ENCODE assay signal across 18 cellular contexts in the genomic region with DNA sequence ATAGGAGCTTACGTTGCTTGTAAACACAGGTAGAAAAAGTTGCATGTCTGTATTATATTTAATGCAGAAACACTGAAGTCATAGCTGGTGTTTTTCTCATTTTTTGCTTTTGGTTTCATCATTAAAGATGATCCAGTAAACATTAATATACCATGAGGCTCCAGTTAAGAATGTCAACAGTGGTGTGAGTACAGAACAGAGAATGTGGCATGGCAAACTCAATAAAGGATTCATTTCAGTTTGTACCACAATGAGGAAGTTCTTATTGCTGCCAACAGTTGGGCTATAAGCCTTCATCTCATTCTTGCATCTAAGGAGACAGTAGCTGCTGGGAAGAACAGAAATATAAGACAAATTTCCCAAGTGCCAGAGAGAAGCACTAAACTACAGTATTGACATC.
DNase-seq lines count a peak whose midpoint lies in the region; ATAC-seq, FAIRE-seq and TF ChIP-seq lines count a peak whose summit lies in the region.
"Had no signal": no experiment of that assay in that cellular context is flagged by ENCODE, and none has a peak within 500 bp of the region (broad histone marks: within the 10 kb centered on the region; RNA-seq: fewer than 3 reads in every experiment).

No MANE protein-coding gene starts in this region.

- H3K27ac ChIP-seq in OCI-LY3 (ENCODE audit: low read length) (peak overlapping the region; percentile 31), suprapubic skin (peak overlapping the region; percentile 4)
- H3K27ac ChIP-seq: A549, SJSA1, vagina, WERI-Rb-1 had no signal

- H3K9ac ChIP-seq in OCI-LY3 (ENCODE audit: low read length): no peak overlapping the region

- no peak for ATAC-seq in activated CD8-positive, alpha-beta memory T cell treated with anti-CD3 and anti-CD28 coated beads, Interleukin-2, amount 10 ng/mL, durations not matched to agents 7 days and 5 days
- ATAC-seq in HG02870 (IDR thresholded peaks at IDR 0.05; ENCODE audit: unreplicated experiment): peak; percentile 42
- ATAC-seq: A549 had no signal

- peak overlapping the region; percentile 45 for H3K27ac Mint-ChIP-seq in activated CD8-positive, alpha-beta memory T cell treated with anti-CD3 and anti-CD28 coated beads, Interleukin-2, amount 10 ng/mL, durations not matched to agents 7 days and 5 days
- H3K27ac Mint-ChIP-seq: stimulated activated effector memory CD8-positive, alpha-beta T cell treated with anti-CD3 and anti-CD28 coated beads, Interleukin-12 subunit alpha, Interleukin-12 subunit beta, amount 100 ng/mL, for 72 hours had no signal

- no peaks in the 10 kb centered on the region for H4K20me1 ChIP-seq in OCI-LY3 (ENCODE audit: insufficient read depth, low read length)

- no peaks in the 10 kb centered on the region for H3K9me3 Mint-ChIP-seq in activated CD8-positive, alpha-beta memory T cell treated with anti-CD3 and anti-CD28 coated beads, Interleukin-2, amount 10 ng/mL, durations not matched to agents 7 days and 5 days (ENCODE audit: low read depth)
- H3K9me3 Mint-ChIP-seq: stimulated activated effector memory CD8-positive, alpha-beta T cell treated with anti-CD3 and anti-CD28 coated beads, Interleukin-12 subunit alpha, Interleukin-12 subunit beta, amount 100 ng/mL, for 72 hours had no signal

- peaks cover 42% of the 10 kb centered on the region for H3K4me1 Mint-ChIP-seq in activated CD8-positive, alpha-beta memory T cell treated with anti-CD3 and anti-CD28 coated beads, Interleukin-2, amount 10 ng/mL, durations not matched to agents 7 days and 5 days

- WGBS in suprapubic skin: 85% methylated on average over 1 of the region's 1 CpG

- H3K79me2 ChIP-seq in OCI-LY3 (ENCODE audit: low read length): no peaks in the 10 kb centered on the region

- no peak overlapping the region for H2AFZ ChIP-seq in OCI-LY3 (ENCODE audit: low read depth, low read length)

- TF ChIP-seq CTCF in OCI-LY3 (IDR thresholded peaks at IDR 0.05; ENCODE audit: low read depth, low read length) (no peak), suprapubic skin (IDR thresholded peaks at IDR 0.05) (no peak)

- H3K36me3 ChIP-seq in OCI-LY3 (replicated peaks; ENCODE audit: low read depth, low read length): no peaks in the 10 kb centered on the region
- no peaks in the 10 kb centered on the region for H3K36me3 ChIP-seq in suprapubic skin
- H3K36me3 ChIP-seq: SJSA1, vagina, WERI-Rb-1 had no signal

- no peak overlapping the region for H3K4me3 Mint-ChIP-seq in activated CD8-positive, alpha-beta memory T cell treated with anti-CD3 and anti-CD28 coated beads, Interleukin-2, amount 10 ng/mL, durations not matched to agents 7 days and 5 days

- CTCF ChIA-PET in activated CD8-positive, alpha-beta memory T cell treated with anti-CD3 and anti-CD28 coated beads, Interleukin-2, amount 10 ng/mL, durations not matched to agents 7 days and 5 days (lab: Charles Lee): interaction anchor here (2.1 kb wide), 1 partner anchor 31 kb away, joined by 5 read pairs; no protein-coding TSS in a partner anchor

- TF ChIP-seq POLR2A in suprapubic skin (IDR thresholded peaks at IDR 0.05): no peak
- TF ChIP-seq POLR2A in H54 (IDR thresholded peaks at IDR 0.05; ENCODE audit: low read depth, low read length): no peak

- H3K4me1 ChIP-seq in OCI-LY3 (ENCODE audit: low read length): peaks cover 35% of the 10 kb centered on the region
- peaks cover 35% of the 10 kb centered on the region for H3K4me1 ChIP-seq in suprapubic skin
- H3K4me1 ChIP-seq: A549, SJSA1 had no signal

- H3K27me3 ChIP-seq in OCI-LY3 (ENCODE audit: low read depth, low read length) (no peaks in the 10 kb centered on the region), suprapubic skin (no peaks in the 10 kb centered on the region)
- H3K27me3 ChIP-seq: SJSA1, vagina had no signal

- no peak for FAIRE-seq in H54 (lab: Jason Lieb, UNC)
- FAIRE-seq: A549 had no signal

- DNase-seq in activated CD8-positive, alpha-beta memory T cell treated with anti-CD3 and anti-CD28 coated beads, Interleukin-2, amount 10 ng/mL, durations not matched to agents 7 days and 5 days: no peak
- DNase-seq in activated CD8-positive, alpha-beta memory T cell treated with anti-CD3 and anti-CD28 coated beads, Interleukin-2, amount 50 U/mL, for 4 hours: no peak
- DNase-seq in suprapubic skin (ENCODE audit: low spot score in 2 of 2) (no peak), NCI-H1436 (lab: John Stamatoyannopoulos, UW) (no peak), H54 (ENCODE audit: insufficient read length, low spot score) (no peak)
- DNase-seq in stimulated activated CD4-positive, alpha-beta T cell treated with anti-CD3 and anti-CD28 coated beads, Interleukin-1b, Interleukin-23, amount 100 ng/mL, for 48 hours: no peak
- DNase-seq: activated T-cell treated with anti-CD3 and anti-CD28 coated beads for 4 hours, IMR-90, NCI-H1694 treated with DMSO at 0.1 percent for 48 hours, NCI-H82, posterior cingulate gyrus, WERI-Rb-1 had no signal

- H3K4me2 ChIP-seq in OCI-LY3 (ENCODE audit: low read length): peak overlapping the region; percentile 61
- H3K4me2 ChIP-seq: A549 had no signal

- no peaks in the 10 kb centered on the region for H3K27me3 Mint-ChIP-seq in activated CD8-positive, alpha-beta memory T cell treated with anti-CD3 and anti-CD28 coated beads, Interleukin-2, amount 10 ng/mL, durations not matched to agents 7 days and 5 days

- no peak overlapping the region for H3K4me3 ChIP-seq in OCI-LY3 (ENCODE audit: low read length)
- no peak overlapping the region for H3K4me3 ChIP-seq in suprapubic skin
- H3K4me3 ChIP-seq: A549, SJSA1, vagina had no signal

- TF ChIP-seq EP300 in suprapubic skin (IDR thresholded peaks at IDR 0.05): no peak

- H3K9me3 ChIP-seq in OCI-LY3 (ENCODE audit: insufficient read depth, low read length): no peaks in the 10 kb centered on the region
- H3K9me3 ChIP-seq in suprapubic skin: no peaks in the 10 kb centered on the region
- H3K9me3 ChIP-seq: A549, SJSA1, vagina had no signal

- peaks cover under 1% of the 10 kb centered on the region for H3K36me3 Mint-ChIP-seq in activated CD8-positive, alpha-beta memory T cell treated with anti-CD3 and anti-CD28 coated beads, Interleukin-2, amount 10 ng/mL, durations not matched to agents 7 days and 5 days
